14 cellular contexts compared by ENCODE assay signal in genomic region chr5:39494099-39494498, GRCh38.
DNase-seq lines count a peak whose midpoint lies in the region; ATAC-seq and TF ChIP-seq lines count a peak whose summit lies in the region.
"Had no signal": no experiment of that assay in that cellular context is flagged by ENCODE, and none has a peak within 500 bp of the region (broad histone marks: within the 10 kb centered on the region; RNA-seq: fewer than 3 reads in every experiment).

No MANE protein-coding gene starts in this region.

- TF ChIP-seq CTCF in fibroblast of the aortic adventitia (IDR thresholded peaks at IDR 0.05; ENCODE audit: insufficient read depth, low read length) (no peak), GM20000 (IDR thresholded peaks at IDR 0.05; ENCODE audit: extremely low read depth, missing control alignments) (no peak)

- ATAC-seq in HG03432 (IDR thresholded peaks at IDR 0.05; ENCODE audit: unreplicated experiment), result no peak

- peaks cover 20% of the 10 kb centered on the region for H3K9me3 ChIP-seq in adipocyte (ENCODE audit: control insufficient read depth, low read length)

- H3K36me3 ChIP-seq in adipocyte (ENCODE audit: control insufficient read depth, insufficient read depth, low read length, severe bottlenecking), result no peaks in the 10 kb centered on the region
- no peaks in the 10 kb centered on the region for H3K36me3 ChIP-seq in rectal smooth muscle tissue (ENCODE audit: control insufficient read depth, insufficient read depth, low read length)

- H3K4me3 ChIP-seq in adipocyte (ENCODE audit: low read length), result peak overlapping the region; percentile 56
- H3K4me3 ChIP-seq in fibroblast of the aortic adventitia (ENCODE audit: low read depth, low read length), result no peak overlapping the region
- no peak overlapping the region for H3K4me3 ChIP-seq in rectal smooth muscle tissue (ENCODE audit: low read length)
- H3K4me3 ChIP-seq: dorsolateral prefrontal cortex had no signal

- peak overlapping the region; percentile 58 for H3K9ac ChIP-seq in adipocyte (ENCODE audit: low read length)
- no peak overlapping the region for H3K9ac ChIP-seq in rectal smooth muscle tissue (ENCODE audit: low read length)

- H3K27ac ChIP-seq in rectal smooth muscle tissue (ENCODE audit: low read depth, low read length), result peak overlapping the region; percentile 14
- H3K27ac ChIP-seq: C4-2B, dorsolateral prefrontal cortex had no signal

- H3K4me1 ChIP-seq in adipocyte (ENCODE audit: control insufficient read depth, insufficient read depth, low read length) (peaks cover 30% of the 10 kb centered on the region), rectal smooth muscle tissue (ENCODE audit: control insufficient read depth, insufficient read depth, low read length) (peaks cover 3% of the 10 kb centered on the region)

- H3K27me3 ChIP-seq in adipocyte (replicated peaks; ENCODE audit: control insufficient read depth, insufficient read depth, low read length), result no peaks in the 10 kb centered on the region
- H3K27me3 ChIP-seq in rectal smooth muscle tissue (ENCODE audit: control insufficient read depth, insufficient read depth, low read length), result no peaks in the 10 kb centered on the region
- H3K27me3 ChIP-seq: dorsolateral prefrontal cortex had no signal

- DNase-seq in GM04503 (ENCODE audit: low read depth) (peak; percentile 68), adipocyte (ENCODE audit: low read depth) (peak; percentile 90), fibroblast of the aortic adventitia (ENCODE audit: low read depth) (peak; percentile 72), GM20000 (ENCODE audit: low spot score) (no peak), DMS153 (lab: John Stamatoyannopoulos, UW) (no peak)
- no peak for DNase-seq in stimulated activated CD4-positive, alpha-beta T cell treated with anti-CD3 and anti-CD28 coated beads, Interleukin-4, amount 100 ng/mL, for 1 hour
- DNase-seq: dorsolateral prefrontal cortex; H9; NCI-H2171 treated with DMSO at 0.1 percent for 48 hours; stimulated activated naive CD4-positive, alpha-beta T cell treated with Interleukin-2 at 50 U/mL for 16 hours; SW 1271 had no signal

Comparison
In these comparisons a context has a peak if more than half of its experiments do, and no peak if none do; other contexts are left out.
1. DNase-seq: peak in GM04503 (single experiment), adipocyte (single experiment) and fibroblast of the aortic adventitia (single experiment); none in GM20000 (single experiment), stimulated activated CD4-positive, alpha-beta T cell treated with anti-CD3 and anti-CD28 coated beads, Interleukin-4, amount 100 ng/mL, for 1 hour (single experiment) and DMS153 (single experiment).